ENCODE assay signal across 24 cellular contexts in the genomic region with DNA sequence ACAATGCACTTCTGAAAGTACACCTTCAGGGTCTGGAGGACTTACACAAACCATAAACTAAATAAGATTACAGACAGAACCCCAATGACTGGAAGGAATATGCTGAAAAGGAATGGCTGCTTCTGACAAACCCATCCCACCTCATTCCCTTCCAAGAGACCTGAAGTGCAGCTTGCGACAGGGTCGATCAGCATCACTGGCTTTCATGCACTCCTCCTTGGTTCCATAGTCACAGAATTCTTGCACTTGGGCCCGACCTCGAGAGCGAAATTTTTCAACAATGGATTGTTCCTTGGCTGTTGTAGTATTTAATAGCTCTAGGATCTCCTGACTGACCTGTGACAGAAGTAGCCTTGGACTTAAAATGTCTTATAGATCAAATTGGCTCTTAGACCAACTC.
"Had no signal": no experiment of that assay in that cellular context is flagged by ENCODE, and none has a peak within 500 bp of the region (broad histone marks: within the 10 kb centered on the region; RNA-seq: fewer than 3 reads in every experiment).

No MANE protein-coding gene starts in this region.

- H3K4me3 ChIP-seq: body of pancreas, cardiac muscle cell, heart left ventricle, ovary, psoas muscle, right atrium auricular region, SJCRH30, upper lobe of right lung had no signal

- ATAC-seq: body of pancreas; heart left ventricle; left ventricle myocardium superior; natural killer cell; psoas muscle; stimulated activated naive CD8-positive, alpha-beta T cell treated with anti-CD3 and anti-CD28 coated beads, Interleukin-15, Interleukin-2, amounts not matched to agents 100 U/mL and 50 U/mL, for 24 hours; upper lobe of right lung had no signal

- DNase-seq: activated CD4-positive, alpha-beta T cell treated with anti-CD3 and anti-CD28 coated beads, Interleukin-2, amount 50 U/mL, for 1 hour; activated CD4-positive, CD25-positive, alpha-beta regulatory T cell; activated naive CD4-positive, alpha-beta T cell treated with anti-CD3 and anti-CD28 coated beads, Interleukin-2, amount 10 ng/mL, durations not matched to agents 7 days and 5 days; activated T-cell treated with anti-CD3 and anti-CD28 coated beads for 4 hours; anterior cingulate cortex; body of pancreas; effector CD4-positive, alpha-beta T cell; heart left ventricle; left ventricle myocardium superior; mammary epithelial cell; natural killer cell; ovary; psoas muscle; SJCRH30; stimulated activated CD4-positive, alpha-beta T cell treated with anti-CD3 and anti-CD28 coated beads, Interleukin-4, amount 100 ng/mL, for 24 hours; stimulated activated naive CD8-positive, alpha-beta T cell treated with anti-CD3 and anti-CD28 coated beads, Interleukin-15, Interleukin-2, amounts not matched to agents 100 U/mL and 50 U/mL, for 24 hours; T1000; upper lobe of right lung had no signal

- H3K27me3 ChIP-seq: body of pancreas, cardiac muscle cell, heart left ventricle, neutrophil, ovary, right atrium auricular region, SJCRH30, upper lobe of right lung had no signal

- H3K27ac ChIP-seq: body of pancreas, cardiac muscle cell, heart left ventricle, neutrophil, ovary, psoas muscle, right atrium auricular region, SJCRH30, upper lobe of right lung had no signal

- H3K4me1 ChIP-seq: body of pancreas, psoas muscle, right atrium auricular region had no signal

- H3K36me3 ChIP-seq: ovary had no signal

- H3K9me3 ChIP-seq: body of pancreas, heart left ventricle, neutrophil, ovary, psoas muscle, right atrium auricular region, SJCRH30, upper lobe of right lung had no signal

- H3K9me3 Mint-ChIP-seq: activated naive CD4-positive, alpha-beta T cell treated with anti-CD3 and anti-CD28 coated beads, Interleukin-2, amount 10 ng/mL, durations not matched to agents 7 days and 5 days; activated T-helper 2 cell treated with anti-CD3 and anti-CD28 coated beads, Interferon-gamma antibody, Interleukin-2, Interleukin-4, amounts not matched to agents 10 μg/mL and 5 μg/mL and 100 μg/mL, durations not matched to agents 14 hours and 24 hours and 36 hours; dendritic cell treated with granulocyte-macrophage colony-stimulating factor and Interleukin-4, amounts not matched to agents 40 ng/mL and 50 ng/mL, for 4 days; mesothelial cell of epicardium; natural killer cell had no signal

- H3K27me3 Mint-ChIP-seq: activated naive CD4-positive, alpha-beta T cell treated with anti-CD3 and anti-CD28 coated beads, Interleukin-2, amount 10 ng/mL, durations not matched to agents 7 days and 5 days; dendritic cell treated with granulocyte-macrophage colony-stimulating factor and Interleukin-4, amounts not matched to agents 40 ng/mL and 50 ng/mL, for 4 days had no signal

- H3K4me3 Mint-ChIP-seq: activated naive CD4-positive, alpha-beta T cell treated with anti-CD3 and anti-CD28 coated beads, Interleukin-2, amount 10 ng/mL, durations not matched to agents 7 days and 5 days; dendritic cell treated with granulocyte-macrophage colony-stimulating factor and Interleukin-4, amounts not matched to agents 40 ng/mL and 50 ng/mL, for 4 days; mesothelial cell of epicardium; natural killer cell had no signal

- H3K27ac Mint-ChIP-seq: activated naive CD4-positive, alpha-beta T cell treated with anti-CD3 and anti-CD28 coated beads, Interleukin-2, amount 10 ng/mL, durations not matched to agents 7 days and 5 days; activated T-helper 2 cell treated with anti-CD3 and anti-CD28 coated beads, Interferon-gamma antibody, Interleukin-2, Interleukin-4, amounts not matched to agents 10 μg/mL and 5 μg/mL and 100 μg/mL, durations not matched to agents 14 hours and 24 hours and 36 hours; dendritic cell treated with granulocyte-macrophage colony-stimulating factor and Interleukin-4, amounts not matched to agents 40 ng/mL and 50 ng/mL, for 4 days had no signal

- H3K4me1 Mint-ChIP-seq: mesothelial cell of epicardium had no signal
